ENCODE assay signal across 9 cellular contexts in the genomic region with DNA sequence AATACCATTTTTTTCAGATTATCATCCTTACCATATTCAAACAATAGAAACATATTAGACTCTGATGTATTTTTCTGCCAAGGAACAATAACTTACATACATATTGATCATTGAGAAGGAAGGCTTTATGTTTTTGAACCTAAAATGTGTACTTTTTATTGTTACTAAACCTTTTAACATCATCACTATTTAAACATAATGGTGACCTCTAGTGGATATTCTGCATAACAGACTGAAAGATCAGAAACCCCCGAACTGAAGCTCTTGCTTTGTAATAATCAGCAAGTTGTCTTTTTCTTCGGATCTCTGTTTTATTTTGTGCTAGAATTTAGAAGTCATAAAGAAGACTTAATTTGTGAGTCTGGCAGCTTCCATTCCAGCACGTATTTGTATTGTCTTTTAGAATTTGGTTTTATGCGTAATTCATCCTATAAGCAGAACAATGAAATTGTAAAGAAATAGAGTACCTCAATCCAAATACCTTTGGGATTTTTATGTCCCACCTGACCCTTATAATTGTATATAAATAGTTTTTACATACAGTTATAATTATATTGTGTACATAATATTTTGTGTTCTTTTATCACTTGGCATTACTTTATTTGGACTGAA.
DNase-seq lines count a peak whose midpoint lies in the region; ATAC-seq and TF ChIP-seq lines count a peak whose summit lies in the region.
"Had no signal": no experiment of that assay in that cellular context is flagged by ENCODE, and none has a peak within 500 bp of the region (broad histone marks: within the 10 kb centered on the region; RNA-seq: fewer than 3 reads in every experiment).

No MANE protein-coding gene starts in this region.

- peak; percentile 67 for DNase-seq in DMS53 (lab: John Stamatoyannopoulos, UW)
- DNase-seq in IMR-90: peak; percentile 69
- peak; percentile 75 for DNase-seq in RKO (ENCODE audit: low spot score)
- no peak for DNase-seq in effector memory CD8-positive, alpha-beta T cell
- no peak for DNase-seq in mucosa of descending colon

- H3K27me3 Mint-ChIP-seq in effector memory CD8-positive, alpha-beta T cell: no peaks in the 10 kb centered on the region

- peaks cover 0 to 9% of the 10 kb centered on the region in 2 donors for H3K4me1 Mint-ChIP-seq in effector memory CD8-positive, alpha-beta T cell (ENCODE audit: low read depth in 2 of 2)

- intact Hi-C loops in IMR-90 (cut with micrococcal nuclease) (loop anchor here (1.0 to 5.0 kb wide), 2 partner anchors 66 to 134 kb away; partner anchors contain the start of gene DIP2B), mucosa of descending colon (cut with DNase I, micrococcal nuclease) (loop anchor here in 1 of 2 donors (5.0 kb wide), 1 partner anchor 136 kb away; the partner anchor contains the start of gene DIP2B)

- H3K9me3 ChIP-seq in IMR-90 (ENCODE audit: control insufficient read depth, insufficient read depth, low read length): no peaks in the 10 kb centered on the region
- no peaks in the 10 kb centered on the region for H3K9me3 ChIP-seq in mucosa of descending colon

- H2BK20ac ChIP-seq in IMR-90 (ENCODE audit: low read depth, low read length): no peak overlapping the region

- no peak overlapping the region for H2BK5ac ChIP-seq in IMR-90 (ENCODE audit: low read depth, low read length, poor library complexity, severe bottlenecking)

- H3K27ac Mint-ChIP-seq in effector memory CD8-positive, alpha-beta T cell: peak overlapping the region; percentile 52 to 68
- H3K27ac Mint-ChIP-seq: T-helper 1 cell treated with Interleukin-12 subunit alpha and Interleukin-12 subunit beta and Interleukin-4 antibody, amounts not matched to agents 30 μg/mL and 1 μg/mL, for 36 hours had no signal

- peaks cover 6% of the 10 kb centered on the region for H3K9me1 ChIP-seq in IMR-90 (ENCODE audit: insufficient read depth, low read length)

- dilution Hi-C loops in IMR-90 (cut with HindIII; ENCODE audit: low sequenced_read_pairs, unreplicated experiment): no loop called here

- peak; percentile 76 for TF ChIP-seq RAD21 in IMR-90 (IDR thresholded peaks at IDR 0.05; ENCODE audit: low read length)

- H2AK5ac ChIP-seq in IMR-90 (ENCODE audit: low read depth, low read length): no peak overlapping the region

- H2AFZ ChIP-seq in IMR-90 (replicated peaks; ENCODE audit: low read length, poor library complexity): no peak overlapping the region

- no peaks in the 10 kb centered on the region for H3K9me3 Mint-ChIP-seq in effector memory CD8-positive, alpha-beta T cell
- H3K9me3 Mint-ChIP-seq: T-helper 1 cell treated with Interleukin-12 subunit alpha and Interleukin-12 subunit beta and Interleukin-4 antibody, amounts not matched to agents 30 μg/mL and 1 μg/mL, for 36 hours had no signal

- POLR2A ChIA-PET in IMR-90 (lab: Charles Lee; ENCODE audit: unreplicated experiment): interaction anchor here (0.7 kb wide), 1 partner anchor 22 kb away, joined by 5 read pairs; no protein-coding TSS in a partner anchor

- no peak overlapping the region for H3K14ac ChIP-seq in IMR-90 (replicated peaks; ENCODE audit: low read depth, low read length)

- no peak overlapping the region; the same call in 1 of the 2 replicates for H3K4me2 ChIP-seq in IMR-90 (ENCODE audit: low read depth, low read length)

- no peak overlapping the region for H3K4me3 Mint-ChIP-seq in effector memory CD8-positive, alpha-beta T cell
- H3K4me3 Mint-ChIP-seq: T-helper 1 cell treated with Interleukin-12 subunit alpha and Interleukin-12 subunit beta and Interleukin-4 antibody, amounts not matched to agents 30 μg/mL and 1 μg/mL, for 36 hours had no signal

- BruUV-seq in IMR-90 (replicated peaks; lab: Mats Ljungman, UMichigan): no TSS peak

- H4K8ac ChIP-seq in IMR-90 (ENCODE audit: low read depth in 2 of 2, low read length in 2 of 2): no peak overlapping the region

- H3K4me3 ChIP-seq in IMR-90 (ENCODE audit: insufficient read depth, low read depth, low read length) (no peak overlapping the region), mucosa of descending colon (no peak overlapping the region)

- no peak overlapping the region for H2BK120ac ChIP-seq in IMR-90 (ENCODE audit: low read depth, low read length)

- H2BK15ac ChIP-seq in IMR-90 (ENCODE audit: low read depth, low read length): no peak overlapping the region

- no peak overlapping the region for H3K9ac ChIP-seq in IMR-90 (ENCODE audit: low read depth, low read length)

- peaks cover 7% of the 10 kb centered on the region for H3K4me1 ChIP-seq in IMR-90 (ENCODE audit: control insufficient read depth, insufficient read depth, low read length)
- H3K4me1 ChIP-seq in mucosa of descending colon (ENCODE audit: low read depth): peaks cover 9% of the 10 kb centered on the region

- no peak overlapping the region for H3K4ac ChIP-seq in IMR-90 (ENCODE audit: low read depth, low read length)

- no peak overlapping the region for H2AK9ac ChIP-seq in IMR-90 (replicated peaks; ENCODE audit: low read depth, low read length, poor library complexity)

- peaks cover 19 to 44% of the 10 kb centered on the region in 2 experiments; a peak in 3 of 4 replicates for H3K79me1 ChIP-seq in IMR-90 (ENCODE audit: low read depth in 1 of 2, low read length in 2 of 2)

- H3K18ac ChIP-seq in IMR-90 (ENCODE audit: low read depth, low read length): no peak overlapping the region

- peaks cover 3% of the 10 kb centered on the region; the same call in 1 of the 2 replicates for H4K20me1 ChIP-seq in IMR-90 (ENCODE audit: insufficient read depth, low read length)

- no peak overlapping the region for H3K56ac ChIP-seq in IMR-90 (ENCODE audit: extremely low read depth, insufficient read depth, low read length)

- peak; percentile 71 for TF ChIP-seq CTCF in IMR-90 (conservative IDR thresholded peaks at IDR 0.05; ENCODE audit: low read depth, low read length)
- peak; percentile 30 for TF ChIP-seq CTCF in mucosa of descending colon (IDR thresholded peaks at IDR 0.05)

- no peaks in the 10 kb centered on the region for H3K27me3 ChIP-seq in IMR-90 (ENCODE audit: control insufficient read depth, insufficient read depth, low read length)

- WGBS in IMR-90 (ENCODE audit: extremely low coverage in 2 of 2, insufficient read length in 1 of 2), 2 experiments: no CpG with 5 or more reads among the region's 4 CpGs

- ATAC-seq in IMR-90 (ENCODE audit: low read depth) (peak; percentile 45; the same call in 1 of the 2 replicates), mucosa of descending colon (peak; percentile 57), HG03196 (IDR thresholded peaks at IDR 0.05; ENCODE audit: unreplicated experiment) (no peak), GM21423 (IDR thresholded peaks at IDR 0.05; ENCODE audit: unreplicated experiment) (no peak), HG02840 (IDR thresholded peaks at IDR 0.05; ENCODE audit: low FRiP score, unreplicated experiment) (no peak)
- peak; percentile 35 for ATAC-seq in effector memory CD8-positive, alpha-beta T cell (replicated peaks)

- peaks cover 13% of the 10 kb centered on the region for H3K36me3 Mint-ChIP-seq in effector memory CD8-positive, alpha-beta T cell (ENCODE audit: insufficient read depth)

- H3K27ac ChIP-seq in IMR-90 (ENCODE audit: insufficient read depth, low read length): no peak overlapping the region

- no peak for TF ChIP-seq POLR2A in IMR-90 (IDR thresholded peaks at IDR 0.05; ENCODE audit: low read depth, low read length)

- H4K5ac ChIP-seq in IMR-90 (ENCODE audit: low read depth, low read length): no peak overlapping the region

- no peak overlapping the region for H4K91ac ChIP-seq in IMR-90 (ENCODE audit: insufficient read depth, low read depth, low read length)

- H3K23ac ChIP-seq in IMR-90 (ENCODE audit: low read depth, low read length): no peak overlapping the region

- CTCF ChIA-PET in IMR-90 (lab: Yijun Ruan, JAX): interaction anchor here (0.6 to 1.0 kb wide), 4 partner anchors 117 to 148 kb away, joined by 3 to 7 read pairs (median 4); partner anchors contain the start of gene DIP2B

- H3K36me3 ChIP-seq in IMR-90 (ENCODE audit: control insufficient read depth, insufficient read depth, low read length): no peaks in the 10 kb centered on the region
- H3K36me3 ChIP-seq in mucosa of descending colon (ENCODE audit: low read depth): no peaks in the 10 kb centered on the region

- in situ Hi-C loops in IMR-90 (cut with MboI; ENCODE audit: low sequenced_read_pairs): loop anchor here (5.0 kb wide), 1 partner anchor 131 kb away; no protein-coding TSS in a partner anchor

TF ChIP-seq in IMR-90, 13 proteins besides CTCF, POLR2A, EP300 and RAD21:
- TF ChIP-seq CHD1 (IDR thresholded peaks at IDR 0.05; ENCODE audit: low read depth, low read length) (no peak), RFX5 (IDR thresholded peaks at IDR 0.05; ENCODE audit: low read depth, low read length) (no peak), SMC3 (IDR thresholded peaks at IDR 0.05; ENCODE audit: low read depth, low read length) (peak; percentile 89), USF2 (IDR thresholded peaks at IDR 0.05; ENCODE audit: low read depth, low read length) (no peak), BHLHE40 (IDR thresholded peaks at IDR 0.05; ENCODE audit: low read depth, low read length) (no peak), MXI1 (IDR thresholded peaks at IDR 0.05; ENCODE audit: borderline replicate concordance, low read depth, low read length) (no peak)

Comparison
In these comparisons a context has a peak if more than half of its experiments do, and no peak if none do; other contexts are left out.
1. DNase-seq: peak in DMS53 (single experiment), IMR-90 (single experiment) and RKO (single experiment); none in effector memory CD8-positive, alpha-beta T cell (0 of 3) and mucosa of descending colon (0 of 3).
2. ATAC-seq: peak in IMR-90 (single experiment), effector memory CD8-positive, alpha-beta T cell (single experiment) and mucosa of descending colon (single experiment); none in HG03196 (single experiment), GM21423 (single experiment) and HG02840 (single experiment).